ENCODE assay signal across 8 cellular contexts in the genomic region with DNA sequence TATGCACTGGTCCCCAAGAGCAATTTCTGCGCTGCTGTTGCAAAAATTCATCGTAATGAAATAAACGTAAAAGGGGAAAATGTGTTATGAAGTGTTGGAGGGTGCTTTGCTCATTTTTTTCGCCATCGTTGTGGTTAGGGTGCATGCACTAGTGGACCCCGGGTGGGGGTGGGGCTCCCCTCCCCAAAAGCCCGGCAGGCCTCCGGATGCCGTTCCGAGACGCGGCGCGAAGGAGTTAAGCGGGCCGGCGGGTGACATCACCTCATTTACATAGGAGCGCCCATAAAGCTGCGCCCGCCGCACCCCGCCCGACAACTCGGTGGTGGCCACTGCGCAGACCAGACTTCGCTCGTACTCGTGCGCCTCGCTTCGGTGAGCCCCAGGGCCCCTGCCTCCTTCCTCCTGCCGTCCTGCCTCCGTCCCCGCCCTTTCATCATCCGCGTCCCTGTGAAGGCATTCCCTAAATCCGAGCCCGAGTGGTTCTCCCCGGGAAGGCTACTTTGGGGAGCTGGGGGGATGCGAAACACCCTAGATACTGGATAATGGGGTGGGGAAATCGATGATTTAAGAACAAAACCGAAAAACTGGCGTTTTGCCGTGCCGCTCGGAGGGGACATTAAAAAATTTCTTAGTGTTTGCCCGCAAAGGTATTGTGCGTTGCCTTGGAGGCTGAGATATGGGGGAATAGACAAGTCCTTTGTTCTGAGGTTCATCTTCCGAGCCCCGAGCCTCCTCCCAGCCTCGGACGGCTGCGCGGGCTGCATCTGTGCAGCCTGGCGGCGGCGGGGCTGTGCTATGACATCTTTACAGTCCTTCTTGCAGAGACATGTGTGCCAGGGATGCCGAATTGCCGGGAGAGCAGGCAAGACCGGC. TPM values are rescaled to one million over a fixed set of nuclear protein-coding genes. Genes with fewer than 3 reads are reported as not detected.
A peak's percentile ranks its signal among the peaks of the same experiment; 100 is the strongest.
DNase-seq lines count a peak whose midpoint lies in the region; ATAC-seq and TF ChIP-seq lines count a peak whose summit lies in the region.

A gene (plus strand): TSS at position 314 of the 873 bp plus-strand sequence.

- H3K4me2 ChIP-seq in smooth muscle cell = peak within 1 kb of the TSS; percentile 86

- DNase-seq in NCI-H446 (lab: John Stamatoyannopoulos, UW) = peak; percentile 68 to 88
- peak; percentile 64 to 71 (median 70) for DNase-seq in activated CD4-positive, CD25-positive, alpha-beta regulatory T cell (lab: John Stamatoyannopoulos, UW)
- peak; percentile 86 to 90 for DNase-seq in cardiac fibroblast (ENCODE audit: low read depth in 2 of 2)
- DNase-seq in immature natural killer cell = peak; percentile 82 to 86 (median 85)
- DNase-seq in smooth muscle cell (lab: John Stamatoyannopoulos, UW; ENCODE audit: unreplicated experiment) = peak; percentile 75

- no peak for TF ChIP-seq CTCF in cardiac fibroblast (IDR thresholded peaks at IDR 0.05; ENCODE audit: low read depth, low read length)
- TF ChIP-seq CTCF in smooth muscle cell (IDR thresholded peaks at IDR 0.05; ENCODE audit: borderline replicate concordance, insufficient read depth, poor library complexity, severe bottlenecking) = no peak

- H3K27ac Mint-ChIP-seq in immature natural killer cell = peak within 1 kb of the TSS; percentile 92 to 98 (median 98)

- H3K9me3 ChIP-seq in smooth muscle cell (replicated peaks; ENCODE audit: low read depth) = no peaks in the 10 kb centered on the region

- H3K9me3 Mint-ChIP-seq in immature natural killer cell = peaks cover 0 to 2% (median 0%) of the 10 kb centered on the region in 6 donors

- H3K36me3 ChIP-seq in smooth muscle cell (ENCODE audit: low read depth) = no peaks in the 10 kb centered on the region

- H3K79me2 ChIP-seq in smooth muscle cell (ENCODE audit: low read depth) = peaks cover 36% of the 10 kb centered on the region

- peaks cover 72 to 84% of the 10 kb centered on the region in 2 donors for H3K4me1 Mint-ChIP-seq in immature natural killer cell

- H3K4me3 ChIP-seq in cardiac fibroblast (replicated peaks in 1 of 2; ENCODE audit: low read depth in 2 of 2, low read length in 2 of 2) (peak within 1 kb of the TSS; percentile 73 to 75), smooth muscle cell (peak within 1 kb of the TSS; percentile 98)

- peak within 1 kb of the TSS; percentile 63 for H2AFZ ChIP-seq in smooth muscle cell (ENCODE audit: low read depth)

- peaks cover 31% of the 10 kb centered on the region for H4K20me1 ChIP-seq in smooth muscle cell (ENCODE audit: low read depth)

- no peaks in the 10 kb centered on the region for H3K27me3 ChIP-seq in smooth muscle cell (ENCODE audit: low read depth)

- peaks cover 26 to 36% (median 31%) of the 10 kb centered on the region in 3 donors for H3K36me3 Mint-ChIP-seq in immature natural killer cell

- peaks cover 44% of the 10 kb centered on the region for H3K4me1 ChIP-seq in smooth muscle cell (ENCODE audit: low read depth)

- peaks cover 36 to 50% (median 49%) of the 10 kb centered on the region in 3 donors for H3K27me3 Mint-ChIP-seq in immature natural killer cell (ENCODE audit: low read depth in 3 of 3)

- ATAC-seq in HG03097 (IDR thresholded peaks at IDR 0.05; ENCODE audit: low FRiP score, unreplicated experiment) (peak; percentile 45), HG02840 (IDR thresholded peaks at IDR 0.05; ENCODE audit: low FRiP score, unreplicated experiment) (no peak)

- 1% methylated on average over 56 of the region's 60 CpGs for WGBS in smooth muscle cell (ENCODE audit: low lambda C conversion rate)

- TF ChIP-seq POLR2A in GM18526 (IDR thresholded peaks at IDR 0.05; ENCODE audit: extremely low read depth, insufficient read length) = peak; percentile 100

- peaks cover 37% of the 10 kb centered on the region for H3F3A ChIP-seq in smooth muscle cell (ENCODE audit: low read depth)

- peak within 1 kb of the TSS; percentile 94 to 99 (median 96) for H3K4me3 Mint-ChIP-seq in immature natural killer cell

- H3K9ac ChIP-seq in smooth muscle cell (ENCODE audit: low read depth) = peak within 1 kb of the TSS; percentile 92

- peak within 1 kb of the TSS; percentile 90 for H3K27ac ChIP-seq in smooth muscle cell (ENCODE audit: low read depth)

RNA-seq across cellular contexts. Expression of the gene that starts here (rescaled TPM):
- polyA plus RNA-seq in immature natural killer cell = over 10,000 TPM; 26,219 to 39,735 (median 28,691) TPM
- 9,386 and 9,721 TPM in 2 replicates for total RNA-seq in smooth muscle cell
- 11,762 and 12,637 TPM in 2 replicates for polyA plus RNA-seq in smooth muscle cell
